Comparison of ENCODE assay signal across 18 cellular contexts in genomic region chr5:1268666-1269065, GRCh38. TPM values are rescaled to one million over a fixed set of nuclear protein-coding genes. Genes with fewer than 3 reads are reported as not detected.
DNase-seq lines count a peak whose midpoint lies in the region; ATAC-seq and TF ChIP-seq lines count a peak whose summit lies in the region.
"Had no signal": no experiment of that assay in that cellular context is flagged by ENCODE, and none has a peak within 500 bp of the region (broad histone marks: within the 10 kb centered on the region; RNA-seq: fewer than 3 reads in every experiment).

No MANE protein-coding gene starts in this region.

- H3K4me3 Mint-ChIP-seq in activated CD4-positive, alpha-beta memory T cell treated with anti-CD3 and anti-CD28 coated beads, Interleukin-2, amount 10 ng/mL, durations not matched to agents 7 days and 5 days: no peak overlapping the region
- H3K4me3 Mint-ChIP-seq: type B pancreatic cell had no signal

- CTCF ChIA-PET in activated CD4-positive, alpha-beta memory T cell treated with anti-CD3 and anti-CD28 coated beads, Interleukin-2, amount 10 ng/mL, durations not matched to agents 7 days and 5 days (lab: Charles Lee): interaction anchor here (0.9 kb wide), 1 partner anchor 44 kb away, joined by 3 read pairs; no protein-coding TSS in a partner anchor

- TF ChIP-seq CTCF in testis (IDR thresholded peaks at IDR 0.05): no peak

- peaks cover 14% of the 10 kb centered on the region for H3K4me1 Mint-ChIP-seq in activated CD4-positive, alpha-beta memory T cell treated with anti-CD3 and anti-CD28 coated beads, Interleukin-2, amount 10 ng/mL, durations not matched to agents 7 days and 5 days

- DNase-seq in activated gamma-delta T cell treated with Interleukin-2 at 50 U/mL for 16 hours (peak; percentile 60), activated gamma-delta T cell (lab: John Stamatoyannopoulos, UW) (no peak), NOMO-1 (lab: John Stamatoyannopoulos, UW; ENCODE audit: unreplicated experiment in 2 of 2) (no peak), G401 (ENCODE audit: low spot score) (no peak), testis (no peak)
- DNase-seq in activated CD4-positive, alpha-beta memory T cell treated with anti-CD3 and anti-CD28 coated beads, Interleukin-2, amount 10 ng/mL, durations not matched to agents 7 days and 5 days: peak; percentile 65
- DNase-seq in activated naive CD4-positive, alpha-beta T cell treated with anti-CD3 and anti-CD28 coated beads, Interleukin-2, amount 50 U/mL, for 72 hours (ENCODE audit: low spot score in 2 of 2): peak in 1 of 2 donors; percentile 44
- DNase-seq in stimulated activated CD8-positive, alpha-beta memory T cell treated with anti-CD3 and anti-CD28 coated beads, Interleukin-4, amount 100 ng/mL, for 48 hours: peak; percentile 63
- DNase-seq: ACHN, aorta, dermis blood vessel endothelial cell, MG63, NCI-H2081 had no signal

- POLR2A ChIA-PET in activated CD4-positive, alpha-beta memory T cell treated with anti-CD3 and anti-CD28 coated beads, Interleukin-2, amount 10 ng/mL, durations not matched to agents 7 days and 5 days (lab: Charles Lee): no interaction called here

- no peaks in the 10 kb centered on the region for H3K4me1 ChIP-seq in testis

- peak; percentile 97 to 99 for ATAC-seq in activated naive CD4-positive, alpha-beta T cell treated with anti-CD3 and anti-CD28 coated beads, Interleukin-2, amount 50 U/mL, for 72 hours
- ATAC-seq: sciatic nerve had no signal

- H3K9me3 ChIP-seq in testis: no peaks in the 10 kb centered on the region
- H3K9me3 ChIP-seq: MG63 had no signal

- no peak overlapping the region for H3K27ac ChIP-seq in testis

- H3K9me3 Mint-ChIP-seq in activated CD4-positive, alpha-beta memory T cell treated with anti-CD3 and anti-CD28 coated beads, Interleukin-2, amount 10 ng/mL, durations not matched to agents 7 days and 5 days: no peaks in the 10 kb centered on the region
- H3K9me3 Mint-ChIP-seq in activated naive CD4-positive, alpha-beta T cell treated with anti-CD3 and anti-CD28 coated beads, Interleukin-2, amount 50 U/mL, for 72 hours: no peaks in the 10 kb centered on the region
- H3K9me3 Mint-ChIP-seq: type B pancreatic cell had no signal

- WGBS in testis, 2 donors: 92 to 93% methylated on average over 13 of the region's 13 CpGs

- H3K36me3 ChIP-seq in testis (ENCODE audit: low read depth, missing control alignments): no peaks in the 10 kb centered on the region
- H3K36me3 ChIP-seq: MG63 had no signal

- TF ChIP-seq POLR2A in testis (IDR thresholded peaks at IDR 0.05): no peak

- intact Hi-C loops in testis (cut with DNase I; ENCODE audit: low total_unique reads): no loop called here

- H3K27ac Mint-ChIP-seq in activated CD4-positive, alpha-beta memory T cell treated with anti-CD3 and anti-CD28 coated beads, Interleukin-2, amount 10 ng/mL, durations not matched to agents 7 days and 5 days: no peak overlapping the region
- H3K27ac Mint-ChIP-seq in activated naive CD4-positive, alpha-beta T cell treated with anti-CD3 and anti-CD28 coated beads, Interleukin-2, amount 50 U/mL, for 72 hours: peak overlapping the region in 1 of 2 donors; percentile 16
- H3K27ac Mint-ChIP-seq: type B pancreatic cell had no signal

- H3K27me3 ChIP-seq in testis: no peaks in the 10 kb centered on the region

- H3K36me3 Mint-ChIP-seq in activated CD4-positive, alpha-beta memory T cell treated with anti-CD3 and anti-CD28 coated beads, Interleukin-2, amount 10 ng/mL, durations not matched to agents 7 days and 5 days (ENCODE audit: low read depth): peaks cover 3% of the 10 kb centered on the region
- H3K36me3 Mint-ChIP-seq in activated naive CD4-positive, alpha-beta T cell treated with anti-CD3 and anti-CD28 coated beads, Interleukin-2, amount 50 U/mL, for 72 hours: peaks cover 0 to 5% of the 10 kb centered on the region in 2 donors
- H3K36me3 Mint-ChIP-seq: type B pancreatic cell had no signal

- H3K27me3 Mint-ChIP-seq in activated CD4-positive, alpha-beta memory T cell treated with anti-CD3 and anti-CD28 coated beads, Interleukin-2, amount 10 ng/mL, durations not matched to agents 7 days and 5 days: peaks cover 4% of the 10 kb centered on the region
- H3K27me3 Mint-ChIP-seq: type B pancreatic cell had no signal

- in situ Hi-C loops in G401 (cut with HindIII; ENCODE audit: low sequenced_read_pairs): no loop called here

- H3K4me3 ChIP-seq in testis: no peak overlapping the region
- H3K4me3 ChIP-seq: MG63 had no signal

RNA-seq across cellular contexts. Expression of gene TERT, which starts 26.2 kb away (rescaled TPM):
- 1 to 10 TPM; 2.1 to 2.2 TPM for total RNA-seq in activated CD4-positive, alpha-beta memory T cell treated with anti-CD3 and anti-CD28 coated beads, Interleukin-2, amount 10 ng/mL, durations not matched to agents 7 days and 5 days
- 10 to 100 TPM in 1 of 2 donors, 1 to 10 TPM in 1; 3.5 to 16.6 TPM for total RNA-seq in activated naive CD4-positive, alpha-beta T cell treated with anti-CD3 and anti-CD28 coated beads, Interleukin-2, amount 50 U/mL, for 72 hours
- 0.85 and 1.5 TPM in 2 replicates for total RNA-seq in G401 (2014; rRNA removed; shearing (Covaris generic))
- total RNA-seq in testis: 1 to 10 TPM; 4.4 to 5.5 TPM
- 2.1 TPM for polyA plus RNA-seq in testis (ENCODE audit: insufficient read depth, low read depth, low replicate concordance)
- total RNA-seq: aorta had no signal
- polyA plus RNA-seq: aorta, liver, neural cell had no signal

RNA-seq across cellular contexts. Expression of gene SLC6A18, which starts 43.5 kb away (rescaled TPM):
- not detected for total RNA-seq in activated CD4-positive, alpha-beta memory T cell treated with anti-CD3 and anti-CD28 coated beads, Interleukin-2, amount 10 ng/mL, durations not matched to agents 7 days and 5 days
- not detected for total RNA-seq in activated naive CD4-positive, alpha-beta T cell treated with anti-CD3 and anti-CD28 coated beads, Interleukin-2, amount 50 U/mL, for 72 hours
- not detected in 2 replicates for total RNA-seq in G401 (2014; rRNA removed; shearing (Covaris generic))
- under 1 TPM in 1 of 2 donors, not detected in 1; 0.24 TPM for total RNA-seq in testis
- polyA plus RNA-seq in testis (ENCODE audit: insufficient read depth, low read depth, low replicate concordance): not detected
- total RNA-seq: aorta, dermis blood vessel endothelial cell, HT-29, liver, sciatic nerve had no signal
- polyA plus RNA-seq: aorta, liver, neural cell had no signal

Comparison
In these comparisons a context has a peak if more than half of its experiments do, and no peak if none do; other contexts are left out.
1. DNase-seq: peak in activated gamma-delta T cell treated with Interleukin-2 at 50 U/mL for 16 hours (single experiment), activated CD4-positive, alpha-beta memory T cell treated with anti-CD3 and anti-CD28 coated beads, Interleukin-2, amount 10 ng/mL, durations not matched to agents 7 days and 5 days (single experiment) and stimulated activated CD8-positive, alpha-beta memory T cell treated with anti-CD3 and anti-CD28 coated beads, Interleukin-4, amount 100 ng/mL, for 48 hours (single experiment); none in activated gamma-delta T cell (single experiment), NOMO-1 (0 of 2), G401 (single experiment) and testis (single experiment).